In genomic region chr16:15948532-15949209, GRCh38 we compare ENCODE assay signal across 8 cellular contexts. TPM values are rescaled to one million over a fixed set of nuclear protein-coding genes. Genes with fewer than 3 reads are reported as not detected.
DNase-seq lines count a peak whose midpoint lies in the region; ATAC-seq and TF ChIP-seq lines count a peak whose summit lies in the region.

No MANE protein-coding gene starts in this region.

- H3K4me1 Mint-ChIP-seq in activated T-helper 1 cell treated with anti-CD3 and anti-CD28 coated beads, Interleukin-12 subunit alpha, Interleukin-12 subunit beta, Interleukin-2, Interleukin-4 antibody, amounts not matched to agents 30 ng/mL and 10 ng/mL and 1 ng/mL, durations not matched to agents 14 hours and 24 hours and 36 hours (ENCODE audit: low read depth), result peaks cover 55% of the 10 kb centered on the region

- no peaks in the 10 kb centered on the region for H3K9me3 ChIP-seq in thoracic aorta

- no peak for DNase-seq in activated T-helper 1 cell treated with anti-CD3 and anti-CD28 coated beads, Interleukin-12 subunit alpha, Interleukin-12 subunit beta, Interleukin-2, Interleukin-4 antibody, amounts not matched to agents 30 ng/mL and 10 ng/mL and 1 ng/mL, durations not matched to agents 14 hours and 24 hours and 36 hours (ENCODE audit: low spot score)
- DNase-seq in kidney tubule cell (ENCODE audit: low spot score) (peak; percentile 23), thoracic aorta (ENCODE audit: low spot score) (no peak), NCI-H526 treated with DMSO at 0.1 percent for 48 hours (lab: John Stamatoyannopoulos, UW) (no peak), NCI-H128 (lab: John Stamatoyannopoulos, UW; ENCODE audit: unreplicated experiment) (no peak)
- no peak for DNase-seq in stimulated activated CD4-positive, alpha-beta T cell treated with anti-CD3 and anti-CD28 coated beads, Interleukin-4, amount 100 ng/mL, for 1 hour

- peak overlapping the region; percentile 76 to 78 for H3K27ac ChIP-seq in thoracic aorta

- no peaks in the 10 kb centered on the region for H3K27me3 ChIP-seq in thoracic aorta (replicated peaks; ENCODE audit: insufficient read depth)

- H3K27ac Mint-ChIP-seq in activated T-helper 1 cell treated with anti-CD3 and anti-CD28 coated beads, Interleukin-12 subunit alpha, Interleukin-12 subunit beta, Interleukin-2, Interleukin-4 antibody, amounts not matched to agents 30 ng/mL and 10 ng/mL and 1 ng/mL, durations not matched to agents 14 hours and 24 hours and 36 hours, result peak overlapping the region; percentile 87

- H3K27me3 Mint-ChIP-seq in activated T-helper 1 cell treated with anti-CD3 and anti-CD28 coated beads, Interleukin-12 subunit alpha, Interleukin-12 subunit beta, Interleukin-2, Interleukin-4 antibody, amounts not matched to agents 30 ng/mL and 10 ng/mL and 1 ng/mL, durations not matched to agents 14 hours and 24 hours and 36 hours (ENCODE audit: insufficient read depth), result peaks cover 2% of the 10 kb centered on the region

- no peaks in the 10 kb centered on the region for H3K36me3 ChIP-seq in thoracic aorta

- H3K9me3 Mint-ChIP-seq in activated T-helper 1 cell treated with anti-CD3 and anti-CD28 coated beads, Interleukin-12 subunit alpha, Interleukin-12 subunit beta, Interleukin-2, Interleukin-4 antibody, amounts not matched to agents 30 ng/mL and 10 ng/mL and 1 ng/mL, durations not matched to agents 14 hours and 24 hours and 36 hours, result no peaks in the 10 kb centered on the region

- peaks cover 24 to 50% of the 10 kb centered on the region in 2 donors for H3K4me1 ChIP-seq in thoracic aorta (ENCODE audit: control insufficient read depth in 1 of 2, low read depth in 2 of 2)

- peak; percentile 33 for ATAC-seq in GM18498 (IDR thresholded peaks at IDR 0.05; ENCODE audit: unreplicated experiment)
- ATAC-seq in HG02852 (IDR thresholded peaks at IDR 0.05; ENCODE audit: unreplicated experiment), result peak; percentile 38
- no peak for ATAC-seq in thoracic aorta (ENCODE audit: insufficient number of reproducible peaks, low FRiP score, low read depth)

- intact Hi-C loops in activated T-helper 1 cell treated with anti-CD3 and anti-CD28 coated beads, Interleukin-12 subunit alpha, Interleukin-12 subunit beta, Interleukin-2, Interleukin-4 antibody, amounts not matched to agents 30 ng/mL and 10 ng/mL and 1 ng/mL, durations not matched to agents 14 hours and 24 hours and 36 hours (cut with micrococcal nuclease), result no loop called here

- no peak for TF ChIP-seq CTCF in thoracic aorta (IDR thresholded peaks at IDR 0.05)

- peaks cover 18% of the 10 kb centered on the region for H3K36me3 Mint-ChIP-seq in activated T-helper 1 cell treated with anti-CD3 and anti-CD28 coated beads, Interleukin-12 subunit alpha, Interleukin-12 subunit beta, Interleukin-2, Interleukin-4 antibody, amounts not matched to agents 30 ng/mL and 10 ng/mL and 1 ng/mL, durations not matched to agents 14 hours and 24 hours and 36 hours (ENCODE audit: low read depth)

- H3K4me3 Mint-ChIP-seq in activated T-helper 1 cell treated with anti-CD3 and anti-CD28 coated beads, Interleukin-12 subunit alpha, Interleukin-12 subunit beta, Interleukin-2, Interleukin-4 antibody, amounts not matched to agents 30 ng/mL and 10 ng/mL and 1 ng/mL, durations not matched to agents 14 hours and 24 hours and 36 hours, result peak overlapping the region; percentile 86

- H3K4me3 ChIP-seq in thoracic aorta, result peak overlapping the region; percentile 78

RNA-seq across cellular contexts. Expression of gene ABCC1, which starts 0.7 kb away (rescaled TPM):
- 102 and 108 TPM in 2 replicates for total RNA-seq in activated T-helper 1 cell treated with anti-CD3 and anti-CD28 coated beads, Interleukin-12 subunit alpha, Interleukin-12 subunit beta, Interleukin-2, Interleukin-4 antibody, amounts not matched to agents 30 ng/mL and 10 ng/mL and 1 ng/mL, durations not matched to agents 14 hours and 24 hours and 36 hours
- total RNA-seq in thoracic aorta, result 10 to 100 TPM; 89.2 to 94.9 TPM
